ENCODE assay signal across 12 cellular contexts in genomic region chr19:13077233-13077632, GRCh38. TPM values are rescaled to one million over a fixed set of nuclear protein-coding genes. Genes with fewer than 3 reads are reported as not detected.
DNase-seq lines count a peak whose midpoint lies in the region; ATAC-seq, FAIRE-seq and TF ChIP-seq lines count a peak whose summit lies in the region.
"Had no signal": no experiment of that assay in that cellular context is flagged by ENCODE, and none has a peak within 500 bp of the region (broad histone marks: within the 10 kb centered on the region; RNA-seq: fewer than 3 reads in every experiment).

No MANE protein-coding gene starts in this region.

- H3K79me2 ChIP-seq in GM23248 (ENCODE audit: insufficient read depth), result peaks cover 86% of the 10 kb centered on the region

- in situ Hi-C loops in GM23248 (cut with MboI), result no loop called here

- no peaks in the 10 kb centered on the region for H3K9me2 ChIP-seq in GM23248 (ENCODE audit: insufficient read depth)

- H2AFZ ChIP-seq in GM23248, result no peak overlapping the region

- peaks cover 14% of the 10 kb centered on the region for H3K9me3 Mint-ChIP-seq in glutamatergic neuron (ENCODE audit: unreplicated experiment)
- no peaks in the 10 kb centered on the region for H3K9me3 Mint-ChIP-seq in activated naive CD8-positive, alpha-beta T cell treated with anti-CD3 and anti-CD28 coated beads for 36 hours

- ATAC-seq in SK-N-SH treated with all-trans-retinoic acid at 6 μM for 48 hours, result no peak

- peaks cover 16% of the 10 kb centered on the region for H3K27me3 Mint-ChIP-seq in glutamatergic neuron (ENCODE audit: unreplicated experiment)
- H3K27me3 Mint-ChIP-seq in activated naive CD8-positive, alpha-beta T cell treated with anti-CD3 and anti-CD28 coated beads for 36 hours, result no peaks in the 10 kb centered on the region

- TF ChIP-seq CTCF in glutamatergic neuron (IDR thresholded peaks at IDR 0.05; ENCODE audit: partially characterized antibody, unreplicated experiment) (no peak), sigmoid colon (IDR thresholded peaks at IDR 0.05) (no peak), GM10266 (IDR thresholded peaks at IDR 0.05; ENCODE audit: control insufficient read depth, insufficient read depth, low read depth, missing control alignments) (no peak)

- WGBS in GM23248 (ENCODE audit: low coverage in 1 of 2, low lambda C conversion rate in 2 of 2, missing lambda C conversion rate in 2 of 2), 2 experiments, result 82 to 84% methylated on average over 10 to 11 of the region's 11 CpGs
- 41 to 58% methylated on average over 11 of the region's 11 CpGs for WGBS in sigmoid colon, 2 donors

- H3K9me3 ChIP-seq in GM23248 (ENCODE audit: low read depth), result no peaks in the 10 kb centered on the region
- no peaks in the 10 kb centered on the region for H3K9me3 ChIP-seq in sigmoid colon

- H3F3A ChIP-seq in GM23248 (ENCODE audit: insufficient read depth), result peaks cover 5% of the 10 kb centered on the region; the same call in 1 of the 2 replicates

- H3K9ac ChIP-seq in GM23248, result 0 out of 2 replicates have a peak overlapping the region, but pooled peaks have one; percentile 18

- intact Hi-C loops in sigmoid colon (cut with DNase I), result loop anchor here (5.0 kb wide), 1 partner anchor 80 kb away; the partner anchor contains the start of gene NFIX

- DNase-seq in GM23248 (no peak), glutamatergic neuron (peak; percentile 46), sigmoid colon (no peak), NCI-H1436 (lab: John Stamatoyannopoulos, UW) (no peak), GM10266 (ENCODE audit: extremely low spot score) (no peak), HTR-8/SVneo (ENCODE audit: insufficient read length, low spot score) (no peak)
- DNase-seq in activated naive CD8-positive, alpha-beta T cell treated with anti-CD3 and anti-CD28 coated beads for 36 hours, result no peak
- DNase-seq: activated naive CD4-positive, alpha-beta T cell treated with anti-CD3 and anti-CD28 coated beads, Interleukin-2, amount 50 U/mL, for 16 hours; stimulated activated naive CD4-positive, alpha-beta T cell had no signal

- peak overlapping the region; percentile 59 for H3K27ac Mint-ChIP-seq in glutamatergic neuron (ENCODE audit: unreplicated experiment)
- H3K27ac Mint-ChIP-seq in activated naive CD8-positive, alpha-beta T cell treated with anti-CD3 and anti-CD28 coated beads for 36 hours, result no peak overlapping the region
- H3K27ac Mint-ChIP-seq: B cell had no signal

- no peak overlapping the region for H3K4me3 ChIP-seq in GM23248
- no peak overlapping the region for H3K4me3 ChIP-seq in sigmoid colon

- peaks cover 37% of the 10 kb centered on the region; the same call in 1 of the 2 replicates for H3K36me3 ChIP-seq in GM23248 (ENCODE audit: low read depth)
- H3K36me3 ChIP-seq in sigmoid colon, result peaks cover 5 to 49% (median 23%) of the 10 kb centered on the region in 4 donors

- no peak overlapping the region for H3K4me3 Mint-ChIP-seq in glutamatergic neuron (ENCODE audit: unreplicated experiment)
- no peak overlapping the region for H3K4me3 Mint-ChIP-seq in activated naive CD8-positive, alpha-beta T cell treated with anti-CD3 and anti-CD28 coated beads for 36 hours
- H3K4me3 Mint-ChIP-seq: B cell had no signal

- H3K4me1 Mint-ChIP-seq in glutamatergic neuron (ENCODE audit: low read depth, unreplicated experiment), result peaks cover 34% of the 10 kb centered on the region
- H3K4me1 Mint-ChIP-seq in activated naive CD8-positive, alpha-beta T cell treated with anti-CD3 and anti-CD28 coated beads for 36 hours, result peaks cover 3% of the 10 kb centered on the region
- H3K4me1 Mint-ChIP-seq: B cell had no signal

- H3K4me1 ChIP-seq in GM23248 (ENCODE audit: insufficient read depth) (peaks cover 16% of the 10 kb centered on the region), sigmoid colon (peaks cover 0 to 91% (median 72%) of the 10 kb centered on the region in 4 donors)

- TF ChIP-seq POLR2A in sigmoid colon (IDR thresholded peaks at IDR 0.05), result no peak

- no peaks in the 10 kb centered on the region; the same call in 1 of the 2 replicates for H4K20me1 ChIP-seq in GM23248 (ENCODE audit: insufficient read depth)

- TF ChIP-seq EP300 in sigmoid colon (IDR thresholded peaks at IDR 0.05), result no peak

- FAIRE-seq in HTR-8/SVneo (lab: Jason Lieb, UNC), result no peak
- FAIRE-seq: TTC549 had no signal

- H3K27ac ChIP-seq in GM23248, result no peak overlapping the region
- H3K27ac ChIP-seq in sigmoid colon, result peak overlapping the region; percentile 79 to 97 (median 88)

- H3K4me2 ChIP-seq in GM23248 (ENCODE audit: unreplicated experiment), result no peak overlapping the region

- H3K36me3 Mint-ChIP-seq in glutamatergic neuron (ENCODE audit: unreplicated experiment), result no peaks in the 10 kb centered on the region
- no peaks in the 10 kb centered on the region for H3K36me3 Mint-ChIP-seq in activated naive CD8-positive, alpha-beta T cell treated with anti-CD3 and anti-CD28 coated beads for 36 hours

- no peaks in the 10 kb centered on the region for H3K27me3 ChIP-seq in GM23248 (replicated peaks; ENCODE audit: insufficient read depth)
- no peaks in the 10 kb centered on the region for H3K27me3 ChIP-seq in sigmoid colon

TF ChIP-seq in SK-N-SH treated with all-trans-retinoic acid at 6 μM for 48 hours, 23 proteins besides CTCF, POLR2A, EP300 and RAD21:
- TF ChIP-seq TCF4 (CRISPR knock-in tag; IDR thresholded peaks at IDR 0.05; ENCODE audit: borderline replicate concordance) (peak; percentile 33; the same call in 1 of the 2 replicates), CSDC2 (CRISPR knock-in tag; IDR thresholded peaks at IDR 0.05) (no peak)
TF ChIP-seq in SK-N-SH treated with all-trans-retinoic acid at 6 μM for 48 hours: peak in this region for 1.

RNA-seq across cellular contexts. Expression of gene LYL1, which starts 25.4 kb away (rescaled TPM):
- total RNA-seq in GM23248 (2014; rRNA removed; shearing (Covaris generic)), result not detected in 2 replicates
- 0.18 TPM in 1 of 2 replicates, not detected in the other for polyA plus RNA-seq in GM23248 (2016; fragmentation: Nextera tagmentation; extraction: Ambion mirVana)
- 1.3 TPM for total RNA-seq in glutamatergic neuron (ENCODE audit: unreplicated experiment)
- 10 to 100 TPM; 13.0 to 17.8 (median 15.2) TPM for total RNA-seq in sigmoid colon
- 10 to 100 TPM in 1 of 3 donors, 1 to 10 TPM in 2; 3.0 to 18.4 (median 3.7) TPM for polyA plus RNA-seq in sigmoid colon
- 1 to 10 TPM; 2.6 to 2.9 TPM for total RNA-seq in activated naive CD8-positive, alpha-beta T cell treated with anti-CD3 and anti-CD28 coated beads for 36 hours

RNA-seq across cellular contexts. Expression of gene TRMT1, which starts 39.3 kb away (rescaled TPM):
- 30.4 and 33.0 TPM in 2 replicates for total RNA-seq in GM23248 (2014; rRNA removed; shearing (Covaris generic))
- polyA plus RNA-seq in GM23248 (2016; fragmentation: Nextera tagmentation; extraction: Ambion mirVana) (27.0 and 31.8 TPM in 2 replicates), sigmoid colon (10 to 100 TPM in 2 of 3 donors, 1 to 10 TPM in 1; 6.7 to 48.6 (median 10.2) TPM)
- total RNA-seq in glutamatergic neuron (ENCODE audit: unreplicated experiment) (29.2 TPM), sigmoid colon (10 to 100 TPM; 17.4 to 25.8 (median 21.9) TPM)
- total RNA-seq in activated naive CD8-positive, alpha-beta T cell treated with anti-CD3 and anti-CD28 coated beads for 36 hours, result 100 to 1,000 TPM; 114 TPM

RNA-seq across cellular contexts. Expression of gene NACC1, which starts 40.8 kb away (rescaled TPM):
- total RNA-seq in GM23248 (2014; rRNA removed; shearing (Covaris generic)), result 104 and 105 TPM in 2 replicates
- polyA plus RNA-seq in GM23248 (2016; fragmentation: Nextera tagmentation; extraction: Ambion mirVana) (1.4 and 2.6 TPM in 2 replicates), sigmoid colon (10 to 100 TPM; 15.0 to 67.2 (median 26.4) TPM)
- total RNA-seq in glutamatergic neuron (ENCODE audit: unreplicated experiment) (68.6 TPM), sigmoid colon (10 to 100 TPM in 3 of 4 donors, 1 to 10 TPM in 1; 8.1 to 20.5 (median 17.3) TPM)
- 10 to 100 TPM; 81.2 to 83.8 TPM for total RNA-seq in activated naive CD8-positive, alpha-beta T cell treated with anti-CD3 and anti-CD28 coated beads for 36 hours
